ENCODE assay signal across 21 cellular contexts in the genomic region with DNA sequence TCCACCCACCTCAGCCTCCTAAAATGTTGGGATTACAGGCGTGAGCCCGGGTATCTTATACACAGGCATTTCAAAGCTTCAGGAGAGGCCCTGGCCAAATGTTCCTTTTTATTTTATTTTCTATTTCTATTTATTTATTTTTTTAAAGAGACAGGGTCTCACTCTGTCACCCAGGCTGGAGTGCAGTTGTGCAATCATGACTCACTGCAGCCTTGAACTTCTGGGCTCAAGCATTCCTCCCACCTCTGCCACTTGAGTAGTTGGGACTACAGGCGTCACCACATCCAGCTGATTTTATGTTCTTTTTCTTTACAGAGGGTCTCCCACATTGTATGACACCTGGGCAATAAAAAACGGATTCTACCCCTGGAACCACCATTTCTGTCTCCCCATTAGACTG.
A peak's percentile ranks its signal among the peaks of the same experiment; 100 is the strongest.
DNase-seq lines count a peak whose midpoint lies in the region; ATAC-seq, FAIRE-seq and TF ChIP-seq lines count a peak whose summit lies in the region.
"Had no signal": no experiment of that assay in that cellular context is flagged by ENCODE, and none has a peak within 500 bp of the region (broad histone marks: within the 10 kb centered on the region; RNA-seq: fewer than 3 reads in every experiment).

No MANE protein-coding gene starts in this region.

- BruUV-seq in HepG2 (replicated peaks; lab: Mats Ljungman, UMichigan) = no TSS peak

- no peaks in the 10 kb centered on the region for H3K27me3 ChIP-seq in heart right ventricle
- no peaks in the 10 kb centered on the region for H3K27me3 ChIP-seq in brain microvascular endothelial cell (replicated peaks)
- no peaks in the 10 kb centered on the region for H3K27me3 ChIP-seq in HepG2 (ENCODE audit: control insufficient read depth in 1 of 2, insufficient read depth in 2 of 2, low read length in 2 of 2)
- H3K27me3 ChIP-seq in uterus = no peaks in the 10 kb centered on the region
- no peaks in the 10 kb centered on the region for H3K27me3 ChIP-seq in HAP-1 (ENCODE audit: low read depth)
- H3K27me3 ChIP-seq: SJCRH30, thyroid gland had no signal

- intact Hi-C loops in left cardiac atrium (cut with DNase I) (no loop called here), heart right ventricle (cut with DNase I) (no loop called here), HepG2 (cut with micrococcal nuclease; ENCODE audit: unreplicated experiment) (no loop called here), uterus (cut with DNase I; ENCODE audit: low total_unique reads) (no loop called here)

- CTCF ChIA-PET in HepG2 (lab: Yijun Ruan, JAX; ENCODE audit: low intra/inter-chr PET ratio, low total read pairs) = no interaction called here

- no peaks in the 10 kb centered on the region for H4K20me1 ChIP-seq in HepG2 (ENCODE audit: insufficient read depth, low read length)

- in situ Hi-C loops in brain microvascular endothelial cell (cut with HindIII; ENCODE audit: low pct_ligation_motif_present, low sequenced_read_pairs) (no loop called here), HepG2 (cut with HindIII; ENCODE audit: extremely low pct_ligation_motif_present, low pct_unique_long_range_greater_than_20kb) (loop anchor here (25.0 kb wide), 1 partner anchor 666 kb away; no protein-coding TSS in a partner anchor), HAP-1 (cut with MboI; ENCODE audit: low sequenced_read_pairs) (no loop called here)

- peaks cover 14 to 36% (median 25%) of the 10 kb centered on the region in 9 donors for H3K4me1 ChIP-seq in heart right ventricle
- H3K4me1 ChIP-seq in HepG2 (ENCODE audit: insufficient read depth, low read length) = peaks cover 18% of the 10 kb centered on the region
- H3K4me1 ChIP-seq in uterus = peaks cover 0 to 5% of the 10 kb centered on the region in 2 donors
- no peaks in the 10 kb centered on the region for H3K4me1 ChIP-seq in HAP-1

- no peak overlapping the region for H2AFZ ChIP-seq in HepG2 (ENCODE audit: low read length)
- H2AFZ ChIP-seq: GM23338 had no signal

- DNase-seq in left cardiac atrium (peak; percentile 40), heart right ventricle (no peak), brain microvascular endothelial cell (peak; percentile 34), HepG2 (ENCODE audit: low spot score) (peak; percentile 69), uterus (peak; percentile 29 to 62), COLO668 (lab: John Stamatoyannopoulos, UW; ENCODE audit: unreplicated experiment) (no peak), HAP-1 (ENCODE audit: low spot score in 2 of 2) (no peak)
- DNase-seq: activated naive CD8-positive, alpha-beta T cell treated with anti-CD3 and anti-CD28 coated beads, Interleukin-2, amount 50 U/mL, for 24 hours; CD4-positive, CD25-positive, alpha-beta regulatory T cell; central memory CD4-positive, alpha-beta T cell; hippocampal formation; islet precursor cell; NCI-H1092 treated with DMSO at 0.1 percent for 48 hours; NCI-H2081 treated with DMSO at 0.1 percent for 48 hours; NCI-H748 treated with DMSO at 0.1 percent for 48 hours; nephron progenitor cell; SJCRH30; thyroid gland had no signal

- ATAC-seq in left cardiac atrium (peak in 1 of 2 donors; percentile 34), heart right ventricle (no peak), HepG2 (peak; percentile 62), HG02884 (IDR thresholded peaks at IDR 0.05; ENCODE audit: unreplicated experiment) (no peak)
- ATAC-seq: activated CD4-positive, CD25-positive, alpha-beta regulatory T cell treated with anti-CD3 and anti-CD28 coated beads, Interleukin-2, amount 50 U/mL, for 24 hours; activated naive CD8-positive, alpha-beta T cell treated with anti-CD3 and anti-CD28 coated beads, Interleukin-2, amount 50 U/mL, for 24 hours; GM23338 had no signal

- TF ChIP-seq POLR2A in HepG2 (IDR thresholded peaks at IDR 0.05; ENCODE audit: insufficient read depth in 1 of 2, low read depth in 2 of 2, low read length in 2 of 2) (no peak), uterus (IDR thresholded peaks at IDR 0.05) (no peak)

- FAIRE-seq in HepG2 (lab: Jason Lieb, UNC) = peak; percentile 56

- H3K36me3 ChIP-seq in heart right ventricle (no peaks in the 10 kb centered on the region), brain microvascular endothelial cell (replicated peaks) (no peaks in the 10 kb centered on the region), HepG2 (replicated peaks in 1 of 2; ENCODE audit: control insufficient read depth in 1 of 2, insufficient read depth in 2 of 2, low read length in 2 of 2) (no peaks in the 10 kb centered on the region), uterus (no peaks in the 10 kb centered on the region), HAP-1 (replicated peaks) (no peaks in the 10 kb centered on the region)
- H3K36me3 ChIP-seq: SJCRH30, thyroid gland had no signal

- no peak for TF ChIP-seq RAD21 in HepG2 (CRISPR knock-in tag; IDR thresholded peaks at IDR 0.05)

- 0 out of 4 replicates have a peak, but pooled peaks have one; percentile 19 to 21 for TF ChIP-seq EP300 in HepG2 (IDR thresholded peaks at IDR 0.05; ENCODE audit: low read depth in 2 of 2, low read length in 2 of 2)
- TF ChIP-seq EP300 in HepG2 (CRISPR knock-in tag; IDR thresholded peaks at IDR 0.05; ENCODE audit: borderline replicate concordance) = no peak

- H3K27ac ChIP-seq in heart right ventricle (peak overlapping the region in 2 of 10 donors; percentile 33 to 45), brain microvascular endothelial cell (no peak overlapping the region), HepG2 (ENCODE audit: extremely low read length, insufficient read depth, low read length) (no peak overlapping the region), uterus (peak overlapping the region; percentile 59 to 79)
- H3K27ac ChIP-seq: SJCRH30, thyroid gland had no signal

- H3K4me2 ChIP-seq in HepG2 (ENCODE audit: low read depth, low read length) = no peak overlapping the region
- H3K4me2 ChIP-seq: GM23338 had no signal

- POLR2A ChIA-PET in HepG2 (lab: Yijun Ruan, JAX) = interaction anchor here (1.0 to 1.2 kb wide), 4 partner anchors 11 to 38 kb away, joined by 3 to 11 read pairs (median 3); no protein-coding TSS in a partner anchor

- 86 to 89% methylated on average over 4 of the region's 4 CpGs for WGBS in heart right ventricle, 2 donors
- WGBS in HepG2 (ENCODE audit: low lambda C conversion rate) = 46% methylated on average over 4 of the region's 4 CpGs

- H3K4me3 ChIP-seq in heart right ventricle = no peak overlapping the region
- H3K4me3 ChIP-seq in brain microvascular endothelial cell (ENCODE audit: low read depth, low read length) = no peak overlapping the region
- H3K4me3 ChIP-seq in HepG2 (replicated peaks in 1 of 3; ENCODE audit: insufficient read depth in 1 of 3, low read depth in 2 of 3, low read length in 3 of 3) = no peak overlapping the region
- no peak overlapping the region for H3K4me3 ChIP-seq in uterus
- no peak overlapping the region for H3K4me3 ChIP-seq in HAP-1
- H3K4me3 ChIP-seq: GM23338, SJCRH30, thyroid gland had no signal

- H3K9me3 ChIP-seq in heart right ventricle (peaks cover 0 to 3% (median 0%) of the 10 kb centered on the region in 11 donors), HepG2 (ENCODE audit: low read length) (no peaks in the 10 kb centered on the region), uterus (no peaks in the 10 kb centered on the region), HAP-1 (no peaks in the 10 kb centered on the region)
- H3K9me3 ChIP-seq: SJCRH30, thyroid gland had no signal

- H3K79me2 ChIP-seq in HepG2 (ENCODE audit: insufficient read depth, low read length) = no peaks in the 10 kb centered on the region

- no peak for TF ChIP-seq CTCF in heart right ventricle (IDR thresholded peaks at IDR 0.05)
- no peak for TF ChIP-seq CTCF in brain microvascular endothelial cell (IDR thresholded peaks at IDR 0.05; ENCODE audit: low read depth, low read length, missing control alignments)
- no peak for TF ChIP-seq CTCF in HepG2 (CRISPR knock-in tag; IDR thresholded peaks at IDR 0.05)
- TF ChIP-seq CTCF in uterus (IDR thresholded peaks at IDR 0.05) = no peak

- H3K9ac ChIP-seq in HepG2 (ENCODE audit: insufficient read depth, low read depth, low read length) = no peak overlapping the region

TF ChIP-seq in HepG2, 621 proteins besides CTCF, POLR2A, EP300 and RAD21 (continues in another document):
- TF ChIP-seq KDM1A (CRISPR knock-in tag; IDR thresholded peaks at IDR 0.05) = no peak
- TF ChIP-seq, protein P1, sequence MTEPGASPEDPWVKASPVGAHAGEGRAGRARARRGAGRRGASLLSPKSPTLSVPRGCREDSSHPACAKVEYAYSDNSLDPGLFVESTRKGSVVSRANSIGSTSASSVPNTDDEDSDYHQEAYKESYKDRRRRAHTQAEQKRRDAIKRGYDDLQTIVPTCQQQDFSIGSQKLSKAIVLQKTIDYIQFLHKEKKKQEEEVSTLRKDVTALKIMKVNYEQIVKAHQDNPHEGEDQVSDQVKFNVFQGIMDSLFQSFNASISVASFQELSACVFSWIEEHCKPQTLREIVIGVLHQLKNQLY (CRISPR knock-in tag; IDR thresholded peaks at IDR 0.05) = no peak
- no peak for TF ChIP-seq KLF6 (CRISPR knock-in tag; IDR thresholded peaks at IDR 0.05)
- TF ChIP-seq ZNF446 (CRISPR knock-in tag; IDR thresholded peaks at IDR 0.05) = no peak
- TF ChIP-seq IRF2 (CRISPR knock-in tag; IDR thresholded peaks at IDR 0.05) = no peak
- no peak for TF ChIP-seq MAF1 (CRISPR knock-in tag; IDR thresholded peaks at IDR 0.05; ENCODE audit: borderline replicate concordance)
- no peak for TF ChIP-seq IRX3 (CRISPR knock-in tag; IDR thresholded peaks at IDR 0.05; ENCODE audit: borderline replicate concordance, low read depth)
- TF ChIP-seq JUND (CRISPR knock-in tag; IDR thresholded peaks at IDR 0.05) = peak; percentile 95
- TF ChIP-seq, protein P2, sequence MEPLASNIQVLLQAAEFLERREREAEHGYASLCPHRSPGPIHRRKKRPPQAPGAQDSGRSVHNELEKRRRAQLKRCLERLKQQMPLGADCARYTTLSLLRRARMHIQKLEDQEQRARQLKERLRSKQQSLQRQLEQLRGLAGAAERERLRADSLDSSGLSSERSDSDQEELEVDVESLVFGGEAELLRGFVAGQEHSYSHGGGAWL (CRISPR knock-in tag; IDR thresholded peaks at IDR 0.05) = no peak
- TF ChIP-seq, protein P3, sequence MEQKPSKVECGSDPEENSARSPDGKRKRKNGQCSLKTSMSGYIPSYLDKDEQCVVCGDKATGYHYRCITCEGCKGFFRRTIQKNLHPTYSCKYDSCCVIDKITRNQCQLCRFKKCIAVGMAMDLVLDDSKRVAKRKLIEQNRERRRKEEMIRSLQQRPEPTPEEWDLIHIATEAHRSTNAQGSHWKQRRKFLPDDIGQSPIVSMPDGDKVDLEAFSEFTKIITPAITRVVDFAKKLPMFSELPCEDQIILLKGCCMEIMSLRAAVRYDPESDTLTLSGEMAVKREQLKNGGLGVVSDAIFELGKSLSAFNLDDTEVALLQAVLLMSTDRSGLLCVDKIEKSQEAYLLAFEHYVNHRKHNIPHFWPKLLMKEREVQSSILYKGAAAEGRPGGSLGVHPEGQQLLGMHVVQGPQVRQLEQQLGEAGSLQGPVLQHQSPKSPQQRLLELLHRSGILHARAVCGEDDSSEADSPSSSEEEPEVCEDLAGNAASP (CRISPR knock-in tag; IDR thresholded peaks at IDR 0.05; ENCODE audit: borderline replicate concordance) = peak; percentile 44; the same call in 1 of the 2 replicates
- TF ChIP-seq ZNF792 (CRISPR knock-in tag; IDR thresholded peaks at IDR 0.05) = no peak
- TF ChIP-seq ZNF775 (CRISPR knock-in tag; IDR thresholded peaks at IDR 0.05; ENCODE audit: borderline replicate concordance) = no peak
- no peak for TF ChIP-seq PHF8 (CRISPR knock-in tag; IDR thresholded peaks at IDR 0.05)

Comparison
In these comparisons a context has a peak if more than half of its experiments do, and no peak if none do; other contexts are left out.
1. DNase-seq: peak in left cardiac atrium (single experiment), brain microvascular endothelial cell (single experiment), HepG2 (single experiment) and uterus (2 of 2); none in heart right ventricle (0 of 2), COLO668 (single experiment) and HAP-1 (0 of 2).
2. H3K27ac ChIP-seq: peak in uterus (2 of 2); none in brain microvascular endothelial cell (single experiment) and HepG2 (single experiment).